8 cellular contexts compared by ENCODE assay signal in the genomic region with DNA sequence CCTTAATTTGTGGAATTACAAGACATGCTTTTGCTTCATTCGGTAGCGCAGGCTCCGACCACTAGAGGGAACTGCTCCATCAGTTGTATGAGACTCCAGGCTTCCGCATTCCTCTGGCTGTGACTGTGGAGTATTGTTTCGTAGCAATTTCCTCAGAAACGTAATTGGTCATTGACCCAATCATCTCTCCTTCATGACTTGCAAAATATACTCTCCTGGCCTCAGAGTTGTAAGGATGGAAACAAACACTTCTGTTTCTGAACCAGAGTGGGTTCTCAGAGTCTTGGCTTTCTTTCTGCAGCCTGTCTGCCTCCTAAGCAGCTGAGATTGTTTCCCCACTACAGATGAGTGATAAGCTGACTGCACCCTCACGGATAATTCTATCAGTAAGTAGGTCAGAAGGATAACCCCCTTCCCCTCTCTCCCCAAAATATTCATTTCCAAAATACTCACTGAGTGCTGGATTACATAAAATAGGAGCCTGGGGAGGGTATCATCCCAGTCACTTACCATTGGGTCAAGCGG.
DNase-seq lines count a peak whose midpoint lies in the region; ATAC-seq, FAIRE-seq and TF ChIP-seq lines count a peak whose summit lies in the region.

No MANE protein-coding gene starts in this region.

- H3K9me3 Mint-ChIP-seq in activated naive CD4-positive, alpha-beta T cell treated with anti-CD3 and anti-CD28 coated beads, Interleukin-2, amount 50 U/mL, for 72 hours, result no peaks in the 10 kb centered on the region

- 10 to 12% (median 10%) methylated on average over 8 of the region's 8 CpGs for WGBS in ovary, 3 donors

- H3K4me1 ChIP-seq in ovary (ENCODE audit: insufficient read depth), result no peaks in the 10 kb centered on the region

- intact Hi-C loops in Right ventricle myocardium inferior (cut with DNase I), result loop anchor here (2.0 to 10.0 kb wide), 3 partner anchors 146 to 431 kb away; partner anchors contain the start of gene ZC3H12C
- intact Hi-C loops in ovary (cut with DNase I), result loop anchor here in 1 of 4 donors (10.0 kb wide), 1 partner anchor 428 kb away; no protein-coding TSS in a partner anchor

- peak overlapping the region in 1 of 2 donors; percentile 14 for H3K27ac ChIP-seq in ovary

- H3K4me3 ChIP-seq in H7 (ENCODE audit: insufficient read depth, low read depth, low read length), result no peak overlapping the region
- H3K4me3 ChIP-seq in ovary, result no peak overlapping the region

- no peak for FAIRE-seq in urothelium cell line (lab: Jason Lieb, UNC)

- peak; percentile 87 for DNase-seq in GM04504 (ENCODE audit: low read depth)
- DNase-seq in H7, result peak; percentile 64
- DNase-seq in LHCN-M2 (ENCODE audit: low read depth), result peak; percentile 94
- DNase-seq in RPMI7951 (ENCODE audit: low read depth), result peak; percentile 93
- peak in 1 of 2 donors; percentile 57 for DNase-seq in activated naive CD4-positive, alpha-beta T cell treated with anti-CD3 and anti-CD28 coated beads, Interleukin-2, amount 50 U/mL, for 72 hours (ENCODE audit: low spot score in 2 of 2)
- DNase-seq in Right ventricle myocardium inferior (ENCODE audit: missing footprints), result peak; percentile 91
- peak; percentile 79 to 92 (median 85) for DNase-seq in ovary
- peak; percentile 77 for DNase-seq in urothelium cell line (ENCODE audit: low spot score)

- peak overlapping the region in 1 of 2 donors; percentile 50 for H3K27ac Mint-ChIP-seq in activated naive CD4-positive, alpha-beta T cell treated with anti-CD3 and anti-CD28 coated beads, Interleukin-2, amount 50 U/mL, for 72 hours

- H3K27me3 ChIP-seq in H7 (ENCODE audit: control insufficient read depth, insufficient read depth, low read length) (no peaks in the 10 kb centered on the region), ovary (no peaks in the 10 kb centered on the region)

- peak; percentile 17 for TF ChIP-seq POLR2A in ovary (IDR thresholded peaks at IDR 0.05)

- peak; percentile 93 to 94 for ATAC-seq in activated naive CD4-positive, alpha-beta T cell treated with anti-CD3 and anti-CD28 coated beads, Interleukin-2, amount 50 U/mL, for 72 hours
- ATAC-seq in Right ventricle myocardium inferior, result peak; percentile 98

- no peaks in the 10 kb centered on the region for H3K9me3 ChIP-seq in ovary

- TF ChIP-seq EP300 in ovary (IDR thresholded peaks at IDR 0.05), result no peak

- H3K36me3 ChIP-seq in H7 (replicated peaks; ENCODE audit: control insufficient read depth, insufficient read depth, low read length), result no peaks in the 10 kb centered on the region
- no peaks in the 10 kb centered on the region for H3K36me3 ChIP-seq in ovary

- TF ChIP-seq CTCF in ovary (IDR thresholded peaks at IDR 0.05), result peak; percentile 79 to 88 (median 88)

- H3K36me3 Mint-ChIP-seq in activated naive CD4-positive, alpha-beta T cell treated with anti-CD3 and anti-CD28 coated beads, Interleukin-2, amount 50 U/mL, for 72 hours, result no peaks in the 10 kb centered on the region
